ENCODE assay signal across 17 cellular contexts in the genomic region with DNA sequence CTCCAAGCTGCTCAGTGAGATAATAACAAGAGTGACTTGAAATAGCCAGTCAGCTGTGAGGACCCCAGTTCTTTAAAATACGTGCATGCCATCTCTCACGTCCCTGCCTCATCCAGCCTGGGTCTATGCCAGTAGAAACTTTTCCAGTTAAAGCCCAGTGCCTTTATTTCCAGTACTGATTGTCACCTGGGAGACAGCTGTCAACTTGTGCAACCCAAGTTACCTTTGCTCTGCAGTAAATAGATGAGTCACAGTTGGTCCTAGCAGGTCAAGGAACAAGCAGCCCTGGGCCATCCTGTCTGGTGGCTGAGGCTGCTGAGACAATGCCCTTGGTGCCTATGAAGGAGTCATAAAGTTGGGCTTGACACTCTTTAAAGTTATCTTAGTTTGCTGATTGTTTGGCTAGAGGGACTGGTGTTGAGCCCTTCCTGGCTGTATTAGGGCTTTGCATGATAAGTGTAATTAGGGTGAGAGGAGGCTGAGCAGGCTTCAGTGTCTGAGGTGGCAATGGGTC.
DNase-seq lines count a peak whose midpoint lies in the region; ATAC-seq and TF ChIP-seq lines count a peak whose summit lies in the region.
"Had no signal": no experiment of that assay in that cellular context is flagged by ENCODE, and none has a peak within 500 bp of the region (broad histone marks: within the 10 kb centered on the region; RNA-seq: fewer than 3 reads in every experiment).

No MANE protein-coding gene starts in this region.

- intact Hi-C loops in activated CD4-positive, alpha-beta T cell treated with anti-CD3 and anti-CD28 coated beads, Interleukin-2, amount 10 ng/mL, durations not matched to agents 24 days and 14 days (cut with micrococcal nuclease), result no loop called here
- intact Hi-C loops in activated CD4-positive, alpha-beta T cell treated with anti-CD3 and anti-CD28 coated beads for 36 hours (cut with DNase I, micrococcal nuclease), result no loop called here
- intact Hi-C loops in left colon (cut with DNase I, micrococcal nuclease), result no loop called here

- no peak overlapping the region for H3K9ac ChIP-seq in endodermal cell (ENCODE audit: extremely low read depth, low read length, poor library complexity, severe bottlenecking)
- H3K9ac ChIP-seq: neural progenitor cell had no signal

- H3K4me2 ChIP-seq in osteoblast (ENCODE audit: insufficient read depth, low read length), result no peak overlapping the region
- H3K4me2 ChIP-seq: neural progenitor cell had no signal

- H3K9me3 Mint-ChIP-seq in activated CD4-positive, alpha-beta T cell treated with anti-CD3 and anti-CD28 coated beads, Interleukin-2, amount 10 ng/mL, durations not matched to agents 24 days and 14 days, result no peaks in the 10 kb centered on the region
- H3K9me3 Mint-ChIP-seq in activated CD4-positive, alpha-beta T cell treated with anti-CD3 and anti-CD28 coated beads for 36 hours (ENCODE audit: low read depth), result no peaks in the 10 kb centered on the region
- H3K9me3 Mint-ChIP-seq in endodermal cell, result peaks cover 12% of the 10 kb centered on the region
- H3K9me3 Mint-ChIP-seq: activated naive CD8-positive, alpha-beta T cell treated with anti-CD3 and anti-CD28 coated beads, Interleukin-2, amount 10 ng/mL, durations not matched to agents 7 days and 5 days; memory B cell had no signal

- no peaks in the 10 kb centered on the region for H3K36me3 ChIP-seq in endodermal cell (ENCODE audit: control insufficient read depth, insufficient read depth, low read length)
- H3K36me3 ChIP-seq in urinary bladder (ENCODE audit: insufficient read depth), result no peaks in the 10 kb centered on the region
- no peaks in the 10 kb centered on the region for H3K36me3 ChIP-seq in osteoblast (ENCODE audit: insufficient read depth, low read length)
- H3K36me3 ChIP-seq: neural progenitor cell had no signal

- no peak overlapping the region for H3K4me3 Mint-ChIP-seq in activated CD4-positive, alpha-beta T cell treated with anti-CD3 and anti-CD28 coated beads, Interleukin-2, amount 10 ng/mL, durations not matched to agents 24 days and 14 days
- no peak overlapping the region for H3K4me3 Mint-ChIP-seq in activated CD4-positive, alpha-beta T cell treated with anti-CD3 and anti-CD28 coated beads for 36 hours
- H3K4me3 Mint-ChIP-seq in endodermal cell, result no peak overlapping the region
- H3K4me3 Mint-ChIP-seq: activated naive CD8-positive, alpha-beta T cell treated with anti-CD3 and anti-CD28 coated beads, Interleukin-2, amount 10 ng/mL, durations not matched to agents 7 days and 5 days; memory B cell; neural progenitor cell had no signal

- peak; percentile 33 for DNase-seq in activated CD4-positive, alpha-beta T cell treated with anti-CD3 and anti-CD28 coated beads, Interleukin-2, amount 10 ng/mL, durations not matched to agents 24 days and 14 days
- no peak for DNase-seq in activated CD4-positive, alpha-beta T cell treated with anti-CD3 and anti-CD28 coated beads for 36 hours
- DNase-seq in endodermal cell, result no peak
- DNase-seq in left colon, result peak; percentile 71 to 90
- no peak for DNase-seq in osteoblast (ENCODE audit: insufficient read length, low spot score, missing footprints)
- DNase-seq in effector CD8-positive, alpha-beta T cell (lab: John Stamatoyannopoulos, UW), result no peak
- DNase-seq in EL, result no peak
- DNase-seq: activated naive CD8-positive, alpha-beta T cell treated with anti-CD3 and anti-CD28 coated beads, Interleukin-2, amount 10 ng/mL, durations not matched to agents 7 days and 5 days; activated T-cell treated with anti-CD3 and anti-CD28 coated beads for 4 hours; NCI-H226; stimulated activated naive CD4-positive, alpha-beta T cell; SW 1271 had no signal

- CTCF ChIA-PET in activated CD4-positive, alpha-beta T cell treated with anti-CD3 and anti-CD28 coated beads for 36 hours (lab: Charles Lee), result interaction anchor here (0.6 kb wide), 1 partner anchor 226 kb away, joined by 3 read pairs; no protein-coding TSS in a partner anchor

- TF ChIP-seq CTCF in endodermal cell (conservative IDR thresholded peaks at IDR 0.05), result no peak
- TF ChIP-seq CTCF in osteoblast (IDR thresholded peaks at IDR 0.05; ENCODE audit: extremely low read depth, low read depth, low read length), result no peak

- no peaks in the 10 kb centered on the region for H3K27me3 ChIP-seq in endodermal cell (ENCODE audit: control insufficient read depth, insufficient read depth, low read length, poor library complexity, severe bottlenecking)
- H3K27me3 ChIP-seq in osteoblast (ENCODE audit: insufficient read depth, low read length), result peaks cover 2% of the 10 kb centered on the region
- H3K27me3 ChIP-seq: neural progenitor cell had no signal

- no peak overlapping the region for H3K27ac ChIP-seq in endodermal cell (ENCODE audit: low read depth, low read length)
- H3K27ac ChIP-seq in urinary bladder (ENCODE audit: low read depth), result peak overlapping the region; percentile 47
- no peak overlapping the region for H3K27ac ChIP-seq in osteoblast (ENCODE audit: low read depth, low read length)
- H3K27ac ChIP-seq: neural progenitor cell had no signal

- H3K4me3 ChIP-seq in endodermal cell (ENCODE audit: low read length), result no peak overlapping the region
- no peak overlapping the region for H3K4me3 ChIP-seq in urinary bladder (ENCODE audit: low read depth, low read length)
- H3K4me3 ChIP-seq in osteoblast (ENCODE audit: insufficient read depth, low read length), result no peak overlapping the region
- H3K4me3 ChIP-seq: neural progenitor cell, skin epidermis had no signal

- H3K27ac Mint-ChIP-seq in activated CD4-positive, alpha-beta T cell treated with anti-CD3 and anti-CD28 coated beads, Interleukin-2, amount 10 ng/mL, durations not matched to agents 24 days and 14 days, result no peak overlapping the region
- no peak overlapping the region for H3K27ac Mint-ChIP-seq in activated CD4-positive, alpha-beta T cell treated with anti-CD3 and anti-CD28 coated beads for 36 hours
- H3K27ac Mint-ChIP-seq in endodermal cell, result peak overlapping the region; percentile 14
- H3K27ac Mint-ChIP-seq: activated naive CD8-positive, alpha-beta T cell treated with anti-CD3 and anti-CD28 coated beads, Interleukin-2, amount 10 ng/mL, durations not matched to agents 7 days and 5 days; memory B cell had no signal

- no peak overlapping the region for H2AFZ ChIP-seq in osteoblast (ENCODE audit: low read length)
- H2AFZ ChIP-seq: neural progenitor cell had no signal

- peaks cover 10% of the 10 kb centered on the region for H3K4me1 ChIP-seq in endodermal cell (ENCODE audit: control insufficient read depth, insufficient read depth, low read length)
- no peaks in the 10 kb centered on the region for H3K4me1 ChIP-seq in urinary bladder (ENCODE audit: insufficient read depth)
- no peaks in the 10 kb centered on the region for H3K4me1 ChIP-seq in osteoblast (ENCODE audit: insufficient read depth, low read length)
- H3K4me1 ChIP-seq: neural progenitor cell had no signal

- 88 to 96% methylated on average over 2 of the region's 2 CpGs for WGBS in endodermal cell (ENCODE audit: insufficient coverage in 1 of 2, insufficient read length in 1 of 2), 2 experiments
- WGBS in urinary bladder, result 42% methylated on average over 2 of the region's 2 CpGs

- no peaks in the 10 kb centered on the region for H3K36me3 Mint-ChIP-seq in activated CD4-positive, alpha-beta T cell treated with anti-CD3 and anti-CD28 coated beads, Interleukin-2, amount 10 ng/mL, durations not matched to agents 24 days and 14 days (ENCODE audit: low read depth)
- H3K36me3 Mint-ChIP-seq in activated CD4-positive, alpha-beta T cell treated with anti-CD3 and anti-CD28 coated beads for 36 hours (ENCODE audit: low read depth), result no peaks in the 10 kb centered on the region
- peaks cover 3% of the 10 kb centered on the region for H3K36me3 Mint-ChIP-seq in endodermal cell (ENCODE audit: low read depth)
- H3K36me3 Mint-ChIP-seq: activated naive CD8-positive, alpha-beta T cell treated with anti-CD3 and anti-CD28 coated beads, Interleukin-2, amount 10 ng/mL, durations not matched to agents 7 days and 5 days; memory B cell had no signal

- H4K20me1 ChIP-seq in osteoblast (ENCODE audit: insufficient read depth, low read length), result no peaks in the 10 kb centered on the region

- H3K9me3 ChIP-seq in endodermal cell (ENCODE audit: control insufficient read depth, low read length), result peaks cover under 1% of the 10 kb centered on the region
- no peaks in the 10 kb centered on the region for H3K9me3 ChIP-seq in osteoblast (ENCODE audit: low read depth, low read length)

- no peaks in the 10 kb centered on the region for H3K4me1 Mint-ChIP-seq in activated CD4-positive, alpha-beta T cell treated with anti-CD3 and anti-CD28 coated beads, Interleukin-2, amount 10 ng/mL, durations not matched to agents 24 days and 14 days
- H3K4me1 Mint-ChIP-seq in activated CD4-positive, alpha-beta T cell treated with anti-CD3 and anti-CD28 coated beads for 36 hours, result no peaks in the 10 kb centered on the region
- H3K4me1 Mint-ChIP-seq in endodermal cell, result peaks cover 56% of the 10 kb centered on the region
- H3K4me1 Mint-ChIP-seq: activated naive CD8-positive, alpha-beta T cell treated with anti-CD3 and anti-CD28 coated beads, Interleukin-2, amount 10 ng/mL, durations not matched to agents 7 days and 5 days; memory B cell had no signal

- ATAC-seq in activated CD4-positive, alpha-beta T cell treated with anti-CD3 and anti-CD28 coated beads for 36 hours, result no peak
- ATAC-seq in left colon, result peak; percentile 82
- ATAC-seq: activated CD4-positive, CD25-positive, alpha-beta regulatory T cell treated with anti-CD3 and anti-CD28 coated beads, Interleukin-2, amount 50 U/mL, for 24 hours had no signal

- peaks cover 3% of the 10 kb centered on the region for H3K27me3 Mint-ChIP-seq in activated CD4-positive, alpha-beta T cell treated with anti-CD3 and anti-CD28 coated beads, Interleukin-2, amount 10 ng/mL, durations not matched to agents 24 days and 14 days
- H3K27me3 Mint-ChIP-seq in activated CD4-positive, alpha-beta T cell treated with anti-CD3 and anti-CD28 coated beads for 36 hours, result peaks cover 3% of the 10 kb centered on the region
- H3K27me3 Mint-ChIP-seq in endodermal cell (ENCODE audit: insufficient read depth), result no peaks in the 10 kb centered on the region

- POLR2A ChIA-PET in activated CD4-positive, alpha-beta T cell treated with anti-CD3 and anti-CD28 coated beads for 36 hours (lab: Charles Lee), result no interaction called here

- H3K79me2 ChIP-seq in osteoblast (ENCODE audit: insufficient read depth, low read length), result no peaks in the 10 kb centered on the region

Comparison
In these comparisons a context has a peak if more than half of its experiments do, and no peak if none do; other contexts are left out.
1. DNase-seq: peak in activated CD4-positive, alpha-beta T cell treated with anti-CD3 and anti-CD28 coated beads, Interleukin-2, amount 10 ng/mL, durations not matched to agents 24 days and 14 days (single experiment) and left colon (2 of 2); none in activated CD4-positive, alpha-beta T cell treated with anti-CD3 and anti-CD28 coated beads for 36 hours (single experiment), endodermal cell (single experiment), osteoblast (single experiment), effector CD8-positive, alpha-beta T cell (single experiment) and EL (single experiment).